In genomic region chr2:238287702-238288649, GRCh38 we compare ENCODE assay signal across 8 cellular contexts. TPM values are rescaled to one million over a fixed set of nuclear protein-coding genes. Genes with fewer than 3 reads are reported as not detected.
DNase-seq lines count a peak whose midpoint lies in the region; ATAC-seq and TF ChIP-seq lines count a peak whose summit lies in the region.

TSS of gene PER2 (minus strand) at chr2:238288610. CDS start at chr2:238277936, 10,674 bp downstream.

- intact Hi-C loops in Caco-2 (cut with micrococcal nuclease; ENCODE audit: unreplicated experiment) (loop anchor here (2.0 kb wide), 1 partner anchor 17 kb away; no protein-coding TSS in a partner anchor), left ventricle myocardium inferior (cut with micrococcal nuclease) (no loop called here)

- peak within 1 kb of the TSS; percentile 85 for H3K4me3 Mint-ChIP-seq in Caco-2 (ENCODE audit: unreplicated experiment)

- CTCF ChIA-PET in Caco-2 (lab: Charles Lee), result interaction anchor here (1.8 kb wide), 1 partner anchor 24 kb away, joined by 8 read pairs; no protein-coding TSS in a partner anchor
- CTCF ChIA-PET in RWPE1 (lab: Yijun Ruan, JAX), result interaction anchor here (0.6 to 1.1 kb wide), 4 partner anchors 14 to 447 kb away, joined by 3 to 5 read pairs (median 4); no protein-coding TSS in a partner anchor

- POLR2A ChIA-PET in Caco-2 (lab: Charles Lee), result interaction anchor here (0.6 to 1.1 kb wide), 2 partner anchors 24 to 48 kb away, joined by 3 read pairs; no protein-coding TSS in a partner anchor
- POLR2A ChIA-PET in RWPE1 (lab: Yijun Ruan, JAX; ENCODE audit: low non-redundant PET), result no interaction called here

- H3K27ac ChIP-seq in RWPE1 (peak within 1 kb of the TSS; percentile 97), adipose tissue (ENCODE audit: low read depth, low read length) (peak within 1 kb of the TSS; percentile 70), left ventricle myocardium inferior (replicated peaks) (peak within 1 kb of the TSS; percentile 87)

- H3K36me3 ChIP-seq in Caco-2 (ENCODE audit: control insufficient read depth, insufficient read depth, low read length) (no peaks in the 10 kb centered on the region), left ventricle myocardium inferior (no peaks in the 10 kb centered on the region)

- no peaks in the 10 kb centered on the region for H3K27me3 ChIP-seq in Caco-2 (replicated peaks; ENCODE audit: control insufficient read depth, insufficient read depth, low read length)
- no peaks in the 10 kb centered on the region for H3K27me3 ChIP-seq in left ventricle myocardium inferior (ENCODE audit: low read depth)

- ATAC-seq in HG03354 (IDR thresholded peaks at IDR 0.05; ENCODE audit: poor library complexity, severe bottlenecking, unreplicated experiment), result peak; percentile 44
- ATAC-seq in HG03521 (IDR thresholded peaks at IDR 0.05; ENCODE audit: unreplicated experiment), result no peak

- H3K9me3 ChIP-seq in Caco-2 (no peaks in the 10 kb centered on the region), left ventricle myocardium inferior (replicated peaks) (no peaks in the 10 kb centered on the region)

- H3K27me3 Mint-ChIP-seq in Caco-2 (ENCODE audit: insufficient read depth, unreplicated experiment), result no peaks in the 10 kb centered on the region

- DNase-seq in Caco-2, result peak; percentile 66 to 79
- DNase-seq in GM19238 (ENCODE audit: insufficient read length, low spot score), result peak; percentile 62
- peak; percentile 88 for DNase-seq in RWPE1 (ENCODE audit: low spot score)
- DNase-seq in left ventricle myocardium inferior, result peak; percentile 61
- DNase-seq in pons (ENCODE audit: low spot score), result peak; percentile 58

- no peaks in the 10 kb centered on the region for H3K9me3 Mint-ChIP-seq in Caco-2 (ENCODE audit: unreplicated experiment)

- H3K4me1 ChIP-seq in Caco-2 (peaks cover 31% of the 10 kb centered on the region), left ventricle myocardium inferior (peaks cover 76% of the 10 kb centered on the region)

- BruUV-seq in Caco-2 (replicated peaks; lab: Mats Ljungman, UMichigan), result no TSS peak

- H3K27ac Mint-ChIP-seq in Caco-2 (ENCODE audit: unreplicated experiment), result peak within 1 kb of the TSS; percentile 91

- TF ChIP-seq CTCF in Caco-2 (IDR thresholded peaks at IDR 0.05; ENCODE audit: insufficient read depth in 1 of 2, low read depth in 1 of 2, low read length in 1 of 2, severe bottlenecking in 1 of 2, unreplicated experiment in 1 of 2), result peak in 1 of 2 experiments; percentile 9
- no peak for TF ChIP-seq CTCF in RWPE1 (conservative IDR thresholded peaks at IDR 0.05; ENCODE audit: low read depth)
- TF ChIP-seq CTCF in left ventricle myocardium inferior (IDR thresholded peaks at IDR 0.05; ENCODE audit: borderline replicate concordance), result no peak

- peaks cover 10% of the 10 kb centered on the region for H3K4me1 Mint-ChIP-seq in Caco-2 (ENCODE audit: low read depth, unreplicated experiment)

- H3K36me3 Mint-ChIP-seq in Caco-2 (ENCODE audit: insufficient read depth, unreplicated experiment), result peaks cover 17% of the 10 kb centered on the region

- WGBS in adipose tissue, 3 donors, result 0 to 1% (median 0%) methylated on average over 54 to 65 of the region's 65 CpGs

- H3K4me3 ChIP-seq in Caco-2 (ENCODE audit: low read depth, low read length), result peak within 1 kb of the TSS; percentile 92
- peak within 1 kb of the TSS; percentile 90 for H3K4me3 ChIP-seq in left ventricle myocardium inferior

RNA-seq across cellular contexts. Expression of gene PER2, which starts in this region (rescaled TPM):
- 12.2 and 12.5 TPM in 2 replicates for total RNA-seq in Caco-2 (2022)
- 1 to 10 TPM; 3.6 to 5.6 (median 4.9) TPM for polyA plus RNA-seq in adipose tissue
- total RNA-seq in left ventricle myocardium inferior, result 3.4 TPM
